Comparison of ENCODE assay signal across 13 cellular contexts in the genomic region with DNA sequence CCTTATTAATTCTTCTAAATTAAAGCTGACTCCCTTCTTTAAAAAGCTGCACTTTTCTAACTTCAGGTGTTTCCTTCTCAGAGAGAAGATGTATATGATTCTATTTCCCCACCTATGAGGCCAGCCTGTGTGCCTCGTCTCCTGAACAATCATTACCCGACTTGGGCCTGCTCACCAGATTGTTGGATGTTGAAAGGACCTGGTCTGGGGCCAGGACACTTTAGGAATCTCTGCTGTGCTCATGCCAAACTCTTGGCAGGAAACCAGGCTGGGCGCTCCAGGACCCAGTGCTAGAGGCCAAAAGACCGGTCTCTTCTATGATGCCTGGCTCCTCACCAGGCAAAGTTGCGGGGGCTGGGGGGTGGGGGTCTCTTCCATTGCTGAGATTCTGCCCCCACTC. TPM values are rescaled to one million over a fixed set of nuclear protein-coding genes. Genes with fewer than 3 reads are reported as not detected.
DNase-seq lines count a peak whose midpoint lies in the region; ATAC-seq and TF ChIP-seq lines count a peak whose summit lies in the region.
"Had no signal": no experiment of that assay in that cellular context is flagged by ENCODE, and none has a peak within 500 bp of the region (broad histone marks: within the 10 kb centered on the region; RNA-seq: fewer than 3 reads in every experiment).

No MANE protein-coding gene starts in this region.

- no peaks in the 10 kb centered on the region for H3K9me3 ChIP-seq in testis

- TF ChIP-seq POLR2A in testis (IDR thresholded peaks at IDR 0.05) = no peak

- intact Hi-C loops in testis (cut with DNase I; ENCODE audit: low total_unique reads) = no loop called here

- H3K27ac ChIP-seq in testis = no peak overlapping the region

- H3K4me1 ChIP-seq in testis = no peaks in the 10 kb centered on the region

- H3K4me3 ChIP-seq in choroid plexus epithelial cell (ENCODE audit: low read depth, low read length) = no peak overlapping the region
- no peak overlapping the region for H3K4me3 ChIP-seq in testis

- 34 to 55% methylated on average over 5 of the region's 5 CpGs for WGBS in testis, 2 donors

- no peak for ATAC-seq in HG02840 (IDR thresholded peaks at IDR 0.05; ENCODE audit: low FRiP score, unreplicated experiment)
- ATAC-seq: esophagus mucosa; naive thymus-derived CD4-positive, alpha-beta T cell; PC-3 had no signal

- no peak for TF ChIP-seq CTCF in choroid plexus epithelial cell (conservative IDR thresholded peaks at IDR 0.05; ENCODE audit: low read depth, low read length)
- TF ChIP-seq CTCF in testis (IDR thresholded peaks at IDR 0.05) = no peak

- H3K27me3 ChIP-seq in testis = no peaks in the 10 kb centered on the region

- no peaks in the 10 kb centered on the region for H3K36me3 ChIP-seq in testis (ENCODE audit: low read depth, missing control alignments)

- DNase-seq in M059J (ENCODE audit: low read depth) (peak; percentile 63), choroid plexus epithelial cell (ENCODE audit: low read depth) (peak; percentile 20), kidney tubule cell (ENCODE audit: low spot score) (peak; percentile 57), testis (peak; percentile 38), D341Med (ENCODE audit: low spot score) (no peak)
- no peak for DNase-seq in activated CD4-positive, CD25-positive, alpha-beta regulatory T cell treated with anti-CD3 and anti-CD28 coated beads, Interleukin-2, amount 50 U/mL, for 72 hours
- DNase-seq in activated T-cell treated with anti-CD3 and anti-CD28 coated beads, Interleukin-2, amount 50 U/mL, for 1 hour = no peak
- DNase-seq: activated naive CD4-positive, alpha-beta T cell treated with anti-CD3 and anti-CD28 coated beads for 36 hours; naive thymus-derived CD4-positive, alpha-beta T cell; PC-3 had no signal

RNA-seq across cellular contexts. Expression of a gene that starts 16.9 kb away (rescaled TPM):
- total RNA-seq in M059J (2014; rRNA removed; shearing (Covaris generic)) = not detected in 2 replicates
- under 1 TPM; 0.19 to 0.24 TPM for total RNA-seq in testis
- 0.15 TPM for polyA plus RNA-seq in testis (ENCODE audit: insufficient read depth, low read depth, low replicate concordance)
- total RNA-seq: activated naive CD4-positive, alpha-beta T cell treated with anti-CD3 and anti-CD28 coated beads for 36 hours; esophagus mucosa; LHCN-M2; naive thymus-derived CD4-positive, alpha-beta T cell had no signal
- polyA plus RNA-seq: naive thymus-derived CD4-positive, alpha-beta T cell had no signal

RNA-seq across cellular contexts. Expression of a gene that starts 24.7 kb away (rescaled TPM):
- total RNA-seq in M059J (2014; rRNA removed; shearing (Covaris generic)) = not detected in 2 replicates
- total RNA-seq in testis = under 1 TPM in 1 of 2 donors, not detected in 1; 0.68 TPM
- polyA plus RNA-seq in testis (ENCODE audit: insufficient read depth, low read depth, low replicate concordance) = 0.25 TPM
- total RNA-seq: activated naive CD4-positive, alpha-beta T cell treated with anti-CD3 and anti-CD28 coated beads for 36 hours; esophagus mucosa; LHCN-M2; naive thymus-derived CD4-positive, alpha-beta T cell; PC-3 had no signal
- polyA plus RNA-seq: naive thymus-derived CD4-positive, alpha-beta T cell had no signal

Comparison
In these comparisons a context has a peak if more than half of its experiments do, and no peak if none do; other contexts are left out.
1. DNase-seq: peak in M059J (single experiment), choroid plexus epithelial cell (single experiment), kidney tubule cell (single experiment) and testis (single experiment); none in D341Med (single experiment), activated CD4-positive, CD25-positive, alpha-beta regulatory T cell treated with anti-CD3 and anti-CD28 coated beads, Interleukin-2, amount 50 U/mL, for 72 hours (single experiment) and activated T-cell treated with anti-CD3 and anti-CD28 coated beads, Interleukin-2, amount 50 U/mL, for 1 hour (single experiment).